Comparison of ENCODE assay signal across 8 cellular contexts in genomic region chr14:21940887-21941855, GRCh38.
DNase-seq lines count a peak whose midpoint lies in the region; ATAC-seq and TF ChIP-seq lines count a peak whose summit lies in the region.

No MANE protein-coding gene starts in this region.

- H3K9me3 ChIP-seq in PC-3 (ENCODE audit: low read length) (no peaks in the 10 kb centered on the region), mesenchymal stem cell (ENCODE audit: control insufficient read depth, low read length) (no peaks in the 10 kb centered on the region)

- peak; percentile 71 for TF ChIP-seq CTCF in PC-3 (conservative IDR thresholded peaks at IDR 0.05; ENCODE audit: low read depth, low read length)

- DNase-seq in activated gamma-delta T cell treated with Interleukin-2 at 50 U/mL for 16 hours (peak; percentile 10), activated gamma-delta T cell (lab: John Stamatoyannopoulos, UW) (no peak), PC-3 (peak; percentile 45), astrocyte of the hippocampus (ENCODE audit: low read depth, low spot score) (peak; percentile 2), mesenchymal stem cell (peak; percentile 11), NCI-H2196 (lab: John Stamatoyannopoulos, UW; ENCODE audit: unreplicated experiment) (no peak)

- BruUV-seq in PC-3 (replicated peaks; lab: Mats Ljungman, UMichigan): no TSS peak

- POLR2A ChIA-PET in PC-3 (lab: Charles Lee; ENCODE audit: unreplicated experiment): no interaction called here

- H3K14ac ChIP-seq in mesenchymal stem cell (ENCODE audit: low read length in 2 of 2): no peak overlapping the region

- H2BK12ac ChIP-seq in mesenchymal stem cell (ENCODE audit: low read length in 2 of 2): no peak overlapping the region

- no peaks in the 10 kb centered on the region for H3K79me2 ChIP-seq in PC-3 (ENCODE audit: low read length)

- intact Hi-C loops in PC-3 (cut with micrococcal nuclease): no loop called here

- no peak overlapping the region for H3K23ac ChIP-seq in mesenchymal stem cell (ENCODE audit: low read length in 2 of 2)

- no peak overlapping the region for H3K4me3 ChIP-seq in PC-3 (ENCODE audit: low read length)
- H3K4me3 ChIP-seq in mesenchymal stem cell (ENCODE audit: insufficient read depth in 1 of 2, low read depth in 1 of 2, low read length in 2 of 2): no peak overlapping the region

- CTCF ChIA-PET in PC-3 (lab: Charles Lee): no interaction called here

- H3K4me1 ChIP-seq in PC-3 (ENCODE audit: insufficient read depth, low read length) (no peaks in the 10 kb centered on the region), mesenchymal stem cell (ENCODE audit: control insufficient read depth, insufficient read depth, low read depth, low read length) (no peaks in the 10 kb centered on the region)

- H3K9ac ChIP-seq in PC-3 (ENCODE audit: low read length) (no peak overlapping the region), mesenchymal stem cell (ENCODE audit: low read length) (no peak overlapping the region)

- H3K27ac ChIP-seq in PC-3 (ENCODE audit: low read length) (no peak overlapping the region), mesenchymal stem cell (ENCODE audit: low read length, poor library complexity, severe bottlenecking) (no peak overlapping the region)

- H3K9me2 ChIP-seq in PC-3 (replicated peaks; ENCODE audit: low read length): no peaks in the 10 kb centered on the region

- no peaks in the 10 kb centered on the region for H4K20me1 ChIP-seq in PC-3 (ENCODE audit: low read length)

- ATAC-seq in PC-3 (no peak), GM18909 (IDR thresholded peaks at IDR 0.05; ENCODE audit: poor library complexity, unreplicated experiment) (no peak), GM19328 (IDR thresholded peaks at IDR 0.05; ENCODE audit: unreplicated experiment) (no peak)

- H2BK120ac ChIP-seq in mesenchymal stem cell (ENCODE audit: low read depth, low read length): no peak overlapping the region

- no peaks in the 10 kb centered on the region for H3F3A ChIP-seq in PC-3 (ENCODE audit: low read length, unreplicated experiment)

- H2AK5ac ChIP-seq in mesenchymal stem cell (ENCODE audit: low read length, severe bottlenecking): no peak overlapping the region

- H2AFZ ChIP-seq in PC-3 (ENCODE audit: low read length) (no peak overlapping the region), mesenchymal stem cell (ENCODE audit: low read depth, low read length) (no peak overlapping the region)

- H2BK5ac ChIP-seq in mesenchymal stem cell (ENCODE audit: low read depth, low read length, poor library complexity, severe bottlenecking): no peak overlapping the region

- H3K27me3 ChIP-seq in PC-3 (ENCODE audit: low read length): peaks cover 50% of the 10 kb centered on the region
- H3K27me3 ChIP-seq in mesenchymal stem cell (ENCODE audit: control insufficient read depth in 1 of 2, insufficient read depth in 1 of 2, low read length in 2 of 2): no peaks in the 10 kb centered on the region

- no peaks in the 10 kb centered on the region for H3K79me1 ChIP-seq in mesenchymal stem cell (replicated peaks; ENCODE audit: low read length, poor library complexity, severe bottlenecking)

- WGBS in mesenchymal stem cell: 67% methylated on average over 7 of the region's 7 CpGs

- H3K4ac ChIP-seq in mesenchymal stem cell (ENCODE audit: low read depth in 1 of 2, low read length in 2 of 2): no peak overlapping the region

- H3K36me3 ChIP-seq in PC-3 (ENCODE audit: low read depth, low read length) (no peaks in the 10 kb centered on the region), mesenchymal stem cell (ENCODE audit: control insufficient read depth in 1 of 2, insufficient read depth in 2 of 2, low read depth in 1 of 2, low read length in 2 of 2) (no peaks in the 10 kb centered on the region)

- no peak overlapping the region for H2BK15ac ChIP-seq in mesenchymal stem cell (ENCODE audit: low read depth, poor library complexity, severe bottlenecking)

- H4K91ac ChIP-seq in mesenchymal stem cell (ENCODE audit: low read length): no peak overlapping the region

- no peak overlapping the region for H3K18ac ChIP-seq in mesenchymal stem cell (ENCODE audit: low read depth in 1 of 2, low read length in 2 of 2)

- H3K4me2 ChIP-seq in PC-3 (ENCODE audit: low read length): no peak overlapping the region
- H3K4me2 ChIP-seq in mesenchymal stem cell (ENCODE audit: low read length, poor library complexity, severe bottlenecking): no peak overlapping the region

- no peak overlapping the region for H4K8ac ChIP-seq in mesenchymal stem cell (ENCODE audit: low read length)

Comparison
In these comparisons a context has a peak if more than half of its experiments do, and no peak if none do; other contexts are left out.
1. DNase-seq: peak in activated gamma-delta T cell treated with Interleukin-2 at 50 U/mL for 16 hours (single experiment), PC-3 (single experiment), astrocyte of the hippocampus (single experiment) and mesenchymal stem cell (single experiment); none in activated gamma-delta T cell (single experiment) and NCI-H2196 (single experiment).